Comparison of ENCODE assay signal across 16 cellular contexts in genomic region chr16:84481051-84481735, GRCh38. TPM values are rescaled to one million over a fixed set of nuclear protein-coding genes. Genes with fewer than 3 reads are reported as not detected.
DNase-seq lines count a peak whose midpoint lies in the region; TF ChIP-seq lines count a peak whose summit lies in the region.
"Had no signal": no experiment of that assay in that cellular context is flagged by ENCODE, and none has a peak within 500 bp of the region (broad histone marks: within the 10 kb centered on the region; RNA-seq: fewer than 3 reads in every experiment).

No MANE protein-coding gene starts in this region.

- no peaks in the 10 kb centered on the region for H3K27me3 ChIP-seq in PC-9 (ENCODE audit: insufficient read depth, low read depth)
- H3K27me3 ChIP-seq: BE2C had no signal

- POLR2A ChIA-PET in RWPE1 (lab: Yijun Ruan, JAX; ENCODE audit: low non-redundant PET), result no interaction called here
- POLR2A ChIA-PET in PC-9 (lab: Charles Lee; ENCODE audit: unreplicated experiment), result no interaction called here

- peaks cover 3% of the 10 kb centered on the region for H3K4me1 ChIP-seq in PC-9 (replicated peaks; ENCODE audit: insufficient read depth)
- H3K4me1 ChIP-seq: BE2C had no signal

- no peak for TF ChIP-seq CTCF in RWPE1 (conservative IDR thresholded peaks at IDR 0.05; ENCODE audit: low read depth)
- no peak for TF ChIP-seq CTCF in PC-9 (conservative IDR thresholded peaks at IDR 0.05)

- in situ Hi-C loops in G401 (cut with HindIII; ENCODE audit: low sequenced_read_pairs), result no loop called here

- BruUV-seq in PC-9 (replicated peaks; lab: Mats Ljungman, UMichigan), result no TSS peak

- peaks cover 17% of the 10 kb centered on the region; the same call in 1 of the 2 replicates for H3F3A ChIP-seq in PC-9 (ENCODE audit: insufficient read depth, low read depth)

- no peak overlapping the region for H3K4me2 ChIP-seq in PC-9
- H3K4me2 ChIP-seq: KMS-11 had no signal

- no peak overlapping the region for H3K4me3 ChIP-seq in PC-9

- H3K27ac ChIP-seq in RWPE1, result peak overlapping the region; percentile 43; the same call in 1 of the 2 replicates
- no peak overlapping the region for H3K27ac ChIP-seq in PC-9
- H3K27ac ChIP-seq: HL-60, KMS-11 had no signal

- H3K9me2 ChIP-seq in PC-9 (ENCODE audit: insufficient read depth), result no peaks in the 10 kb centered on the region

- H3K36me3 ChIP-seq in PC-9 (ENCODE audit: low read depth), result peaks cover 7% of the 10 kb centered on the region; the same call in 1 of the 2 replicates
- H3K36me3 ChIP-seq: BE2C had no signal

- peak; percentile 32 for DNase-seq in Ammon's horn (ENCODE audit: low spot score)
- DNase-seq in RWPE1 (ENCODE audit: low spot score), result no peak
- peak in 40 of 42 donors; percentile 30 to 88 (median 62) for DNase-seq in head of caudate nucleus
- peak; percentile 73 for DNase-seq in posterior vena cava (ENCODE audit: low spot score)
- DNase-seq in T1000 (lab: John Stamatoyannopoulos, UW), result no peak
- DNase-seq in PC-9, result no peak
- no peak for DNase-seq in G401 (ENCODE audit: low spot score)
- DNase-seq: BE2C; CD4-positive, alpha-beta memory T cell; DMS79 treated with DMSO at 0.1 percent for 48 hours; GDM1; NCI-H1105; NCI-H1694 treated with DMSO at 0.1 percent for 48 hours; NCI-H69 had no signal

- H2AFZ ChIP-seq in PC-9, result no peak overlapping the region

- no peaks in the 10 kb centered on the region; the same call in 1 of the 2 replicates for H4K20me1 ChIP-seq in PC-9 (ENCODE audit: insufficient read depth)

- no peaks in the 10 kb centered on the region for H3K79me2 ChIP-seq in PC-9 (ENCODE audit: low read depth)

- intact Hi-C loops in head of caudate nucleus (cut with DNase I) (loop anchor here (5.0 to 10.0 kb wide), 3 partner anchors 46 to 506 kb away; no protein-coding TSS in a partner anchor), posterior vena cava (cut with DNase I) (loop anchor here in 1 of 2 donors (5.0 kb wide), 1 partner anchor 204 kb away; no protein-coding TSS in a partner anchor), PC-9 (cut with micrococcal nuclease; ENCODE audit: unreplicated experiment) (no loop called here)

- no peaks in the 10 kb centered on the region for H3K9me3 ChIP-seq in PC-9 (ENCODE audit: insufficient read depth, low read depth)
- H3K9me3 ChIP-seq: BE2C had no signal

- CTCF ChIA-PET in RWPE1 (lab: Yijun Ruan, JAX) (interaction anchor here (1.1 to 2.4 kb wide), 2 partner anchors 19 to 204 kb away, joined by 3 to 9 read pairs; no protein-coding TSS in a partner anchor), PC-9 (lab: Charles Lee) (no interaction called here)

RNA-seq across cellular contexts. Expression of gene MEAK7, which starts 23.3 kb away (rescaled TPM):
- total RNA-seq in posterior vena cava, result 10 to 100 TPM; 14.0 to 16.7 TPM
- 73.4 and 74.6 TPM in 2 replicates for total RNA-seq in PC-9 (2021)
- total RNA-seq in G401 (2014; rRNA removed; shearing (Covaris generic)), result 6.0 and 16.5 TPM in 2 replicates

Comparison
In these comparisons a context has a peak if more than half of its experiments do, and no peak if none do; other contexts are left out.
1. DNase-seq: peak in Ammon's horn (single experiment), head of caudate nucleus (40 of 42) and posterior vena cava (single experiment); none in RWPE1 (single experiment), T1000 (single experiment), PC-9 (0 of 2) and G401 (single experiment).